Comparison of ENCODE assay signal across 1 cellular context in the genomic region with DNA sequence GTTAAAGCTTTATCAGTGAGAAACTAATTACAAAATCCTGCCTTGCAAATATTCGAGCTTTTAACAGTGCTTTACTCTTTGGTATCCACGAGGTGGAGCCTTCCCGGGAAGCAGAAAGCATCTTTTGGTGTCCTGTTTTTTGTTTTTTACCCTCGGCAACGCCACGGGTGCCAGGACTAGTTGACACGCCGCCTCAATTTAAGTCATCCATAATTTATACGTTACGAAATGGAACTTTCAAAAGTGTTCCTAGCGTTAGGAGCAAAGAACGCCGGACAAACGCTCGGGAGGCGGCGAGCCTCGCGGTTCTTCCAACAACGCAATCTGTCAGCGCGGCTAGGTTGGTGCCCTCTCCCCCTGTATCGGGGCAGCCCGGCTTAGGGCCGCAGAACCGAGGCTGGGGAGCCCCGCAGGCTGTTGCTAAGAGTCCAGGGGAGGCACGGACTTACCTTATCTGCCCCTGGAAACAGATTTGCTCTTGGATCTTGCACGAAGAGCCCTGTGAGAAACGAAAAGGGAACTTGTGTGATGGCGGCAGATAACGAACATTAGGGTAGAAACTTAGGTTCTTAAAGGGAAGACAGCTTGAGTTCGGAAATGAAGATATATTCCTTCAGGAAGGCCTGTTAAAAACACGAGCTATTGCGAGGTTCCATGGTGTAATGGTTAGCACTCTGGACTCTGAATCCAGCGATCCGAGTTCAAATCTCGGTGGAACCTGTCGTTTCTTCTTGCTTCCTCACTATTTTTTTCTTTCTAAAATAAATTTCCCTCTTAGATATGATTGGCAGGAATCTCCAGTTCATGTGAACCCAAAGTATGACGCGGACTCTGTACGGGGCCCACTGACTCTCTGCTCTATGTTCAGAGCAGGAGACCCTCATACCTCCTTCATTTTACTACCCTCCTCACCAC.
TF ChIP-seq lines count a peak whose summit lies in the region.

No MANE protein-coding gene starts in this region.

TF ChIP-seq in HepG2, 621 proteins besides CTCF, POLR2A, EP300 and RAD21 (continued from another document):
- TF ChIP-seq, protein P1, sequence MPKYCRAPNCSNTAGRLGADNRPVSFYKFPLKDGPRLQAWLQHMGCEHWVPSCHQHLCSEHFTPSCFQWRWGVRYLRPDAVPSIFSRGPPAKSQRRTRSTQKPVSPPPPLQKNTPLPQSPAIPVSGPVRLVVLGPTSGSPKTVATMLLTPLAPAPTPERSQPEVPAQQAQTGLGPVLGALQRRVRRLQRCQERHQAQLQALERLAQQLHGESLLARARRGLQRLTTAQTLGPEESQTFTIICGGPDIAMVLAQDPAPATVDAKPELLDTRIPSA (CRISPR knock-in tag; IDR thresholded peaks at IDR 0.05; ENCODE audit: borderline replicate concordance) = no peak
